In the genomic region with DNA sequence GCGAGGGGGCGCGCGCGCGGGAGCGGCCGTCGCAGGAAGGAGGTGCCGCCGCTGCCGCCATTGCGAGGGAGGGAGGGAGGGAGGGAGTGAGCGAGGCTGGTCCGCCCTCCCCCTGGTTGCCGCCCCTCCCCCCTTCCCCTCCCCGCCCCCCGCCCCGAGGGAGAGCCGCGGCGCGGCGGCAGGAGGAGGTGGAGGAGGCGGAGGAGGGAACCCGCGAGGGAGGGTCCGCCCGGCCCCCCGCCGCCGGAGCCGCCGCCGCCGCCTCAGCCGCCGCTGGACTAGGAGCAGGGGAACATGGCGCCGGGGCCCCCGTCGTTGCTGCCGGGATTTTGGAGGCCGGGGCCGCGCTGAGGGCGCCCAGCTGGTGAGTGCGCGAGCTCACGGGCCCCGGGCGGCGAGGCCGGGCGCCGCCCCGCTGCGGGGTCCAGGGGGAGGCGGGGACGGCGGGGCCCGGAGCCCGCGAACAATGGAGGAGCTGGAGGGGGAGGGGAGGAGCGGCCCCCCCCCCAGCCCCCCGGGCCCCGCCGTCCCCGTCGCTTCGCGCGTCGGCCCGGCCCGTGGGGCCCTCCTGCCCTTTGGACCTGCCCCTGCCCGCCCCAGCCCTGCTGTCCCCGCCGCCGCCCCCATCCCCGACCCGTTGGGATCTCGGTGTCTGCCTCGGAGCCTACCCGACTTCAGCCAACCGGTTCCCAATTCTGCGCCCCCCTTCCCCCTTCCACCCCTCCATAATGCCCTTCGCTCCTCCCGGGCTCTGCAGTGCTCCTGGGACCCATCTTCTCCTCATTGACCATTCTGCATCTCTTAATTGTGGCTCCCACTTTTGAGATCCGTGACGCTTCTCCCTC, we compare ENCODE assay signal across 8 cellular contexts. TPM values are rescaled to one million over a fixed set of nuclear protein-coding genes. Genes with fewer than 3 reads are reported as not detected.
DNase-seq lines count a peak whose midpoint lies in the region; ATAC-seq and TF ChIP-seq lines count a peak whose summit lies in the region.

TSS of gene ARHGAP35 (plus strand) at position 152 of the 845 bp plus-strand sequence. CDS start 57,679 bp downstream, outside the sequence.

- TF ChIP-seq CTCF in GM13976 (IDR thresholded peaks at IDR 0.05; ENCODE audit: borderline replicate concordance, control extremely low read depth, extremely low read depth, insufficient read depth, missing control alignments) (no peak), choroid plexus epithelial cell (conservative IDR thresholded peaks at IDR 0.05; ENCODE audit: low read depth, low read length) (no peak)

- intact Hi-C loops in T-helper 1 cell treated with Interleukin-12 subunit alpha and Interleukin-12 subunit beta and Interleukin-4 antibody, amounts not matched to agents 30 ng/mL and 1 ng/mL, for 36 hours (cut with micrococcal nuclease): loop anchor here (1.0 to 5.0 kb wide), 7 partner anchors 10 to 486 kb away; partner anchors contain the start of genes DHX34, INAFM1 and ZC3H4

- H3K9me3 Mint-ChIP-seq in stimulated activated effector memory CD8-positive, alpha-beta T cell treated with anti-CD3 and anti-CD28 coated beads, Interleukin-12 subunit alpha, Interleukin-12 subunit beta, amount 100 ng/mL, for 72 hours: peaks cover 3% of the 10 kb centered on the region

- DNase-seq in GM13976 (ENCODE audit: low spot score) (peak; percentile 95), choroid plexus epithelial cell (ENCODE audit: low read depth) (peak; percentile 85), left kidney (ENCODE audit: low read depth, low spot score) (peak; percentile 47)
- peak; percentile 55 to 78 for DNase-seq in stimulated activated effector memory CD8-positive, alpha-beta T cell treated with anti-CD3 and anti-CD28 coated beads, Interleukin-12 subunit alpha, Interleukin-12 subunit beta, amount 100 ng/mL, for 72 hours (ENCODE audit: low spot score in 2 of 2)
- no peak for DNase-seq in central memory CD4-positive, alpha-beta T cell

- peak within 1 kb of the TSS; percentile 88 for H3K4me3 ChIP-seq in choroid plexus epithelial cell (ENCODE audit: low read depth, low read length)

- in situ Hi-C loops in GM13976 (cut with MboI; ENCODE audit: low sequenced_read_pairs, unreplicated experiment): no loop called here

- H3K27ac Mint-ChIP-seq in stimulated activated effector memory CD8-positive, alpha-beta T cell treated with anti-CD3 and anti-CD28 coated beads, Interleukin-12 subunit alpha, Interleukin-12 subunit beta, amount 100 ng/mL, for 72 hours: peak within 1 kb of the TSS; percentile 89

- peaks cover 17% of the 10 kb centered on the region for H3K36me3 Mint-ChIP-seq in stimulated activated effector memory CD8-positive, alpha-beta T cell treated with anti-CD3 and anti-CD28 coated beads, Interleukin-12 subunit alpha, Interleukin-12 subunit beta, amount 100 ng/mL, for 72 hours

- ATAC-seq in HG03045 (IDR thresholded peaks at IDR 0.05; ENCODE audit: unreplicated experiment) (peak; percentile 1), GM21528 (IDR thresholded peaks at IDR 0.05; ENCODE audit: low FRiP score, unreplicated experiment) (no peak)
- ATAC-seq in stimulated activated effector memory CD8-positive, alpha-beta T cell treated with anti-CD3 and anti-CD28 coated beads, Interleukin-12 subunit alpha, Interleukin-12 subunit beta, amount 100 ng/mL, for 72 hours: peak; percentile 3

- no peak within 1 kb of the TSS for H3K4me3 Mint-ChIP-seq in stimulated activated effector memory CD8-positive, alpha-beta T cell treated with anti-CD3 and anti-CD28 coated beads, Interleukin-12 subunit alpha, Interleukin-12 subunit beta, amount 100 ng/mL, for 72 hours

- peaks cover 30% of the 10 kb centered on the region for H3K4me1 Mint-ChIP-seq in stimulated activated effector memory CD8-positive, alpha-beta T cell treated with anti-CD3 and anti-CD28 coated beads, Interleukin-12 subunit alpha, Interleukin-12 subunit beta, amount 100 ng/mL, for 72 hours

RNA-seq across cellular contexts. Expression of gene ARHGAP35, which starts in this region (rescaled TPM):
- total RNA-seq in T-helper 1 cell treated with Interleukin-12 subunit alpha and Interleukin-12 subunit beta and Interleukin-4 antibody, amounts not matched to agents 30 ng/mL and 1 ng/mL, for 36 hours: 28.8 and 31.0 TPM in 2 replicates
